ENCODE assay signal across 14 cellular contexts in the genomic region with DNA sequence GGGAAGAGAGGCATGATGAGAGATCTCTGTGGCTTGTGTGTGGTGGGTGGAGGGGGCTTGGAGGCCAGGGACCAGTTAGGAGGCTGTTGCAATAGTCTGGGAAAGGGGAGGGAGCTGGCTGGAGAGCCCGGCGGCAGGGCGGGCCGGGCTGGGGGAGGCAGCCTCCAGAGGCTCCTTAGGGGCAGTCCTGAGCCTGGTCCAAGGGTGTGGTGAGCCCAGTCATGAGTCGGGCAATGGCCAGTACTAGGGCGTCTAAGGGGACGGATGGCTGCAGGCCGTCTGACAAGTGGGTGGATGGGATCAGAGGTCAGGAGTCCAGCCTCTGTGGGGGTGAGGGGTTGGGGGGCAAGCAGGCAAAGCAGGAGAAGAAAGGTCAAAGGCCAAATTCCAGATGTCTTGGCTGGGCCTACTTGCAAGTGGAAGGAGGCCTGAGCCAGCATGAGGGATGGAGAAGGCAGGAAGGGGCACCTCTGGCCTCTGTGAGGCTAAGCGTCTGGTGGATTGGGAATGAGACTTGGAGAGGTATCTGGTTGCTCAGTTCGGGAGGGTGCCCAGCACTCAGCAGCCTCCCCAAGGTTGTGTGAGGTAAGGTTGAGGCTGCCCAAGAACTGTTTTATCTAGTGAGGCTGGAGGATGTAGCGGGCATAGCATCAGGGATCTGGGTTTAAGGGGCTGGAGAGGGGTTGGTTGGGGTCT. TPM values are rescaled to one million over a fixed set of nuclear protein-coding genes. Genes with fewer than 3 reads are reported as not detected.
A peak's percentile ranks its signal among the peaks of the same experiment; 100 is the strongest.
DNase-seq lines count a peak whose midpoint lies in the region; FAIRE-seq and TF ChIP-seq lines count a peak whose summit lies in the region.
"Had no signal": no experiment of that assay in that cellular context is flagged by ENCODE, and none has a peak within 500 bp of the region (broad histone marks: within the 10 kb centered on the region; RNA-seq: fewer than 3 reads in every experiment).

No MANE protein-coding gene starts in this region.

- no peaks in the 10 kb centered on the region for H3K9me3 ChIP-seq in OCI-LY3 (ENCODE audit: insufficient read depth, low read length)
- no peaks in the 10 kb centered on the region for H3K9me3 ChIP-seq in neural progenitor cell (ENCODE audit: low read depth)
- H3K9me3 ChIP-seq: breast epithelium, ovary, SJSA1 had no signal

- POLR2A ChIA-PET in MCF 10A (lab: Yijun Ruan, JAX), result interaction anchor here (1.3 kb wide), 1 partner anchor 10 kb away, joined by 4 read pairs; no protein-coding TSS in a partner anchor

- no peaks in the 10 kb centered on the region for H3K79me2 ChIP-seq in OCI-LY3 (ENCODE audit: low read length)
- H3K79me2 ChIP-seq in neural progenitor cell (ENCODE audit: low read depth), result no peaks in the 10 kb centered on the region

- peak overlapping the region; percentile 26 for H3K4me3 Mint-ChIP-seq in neural progenitor cell
- no peak overlapping the region for H3K4me3 Mint-ChIP-seq in MCF 10A (ENCODE audit: unreplicated experiment)
- H3K4me3 Mint-ChIP-seq in activated naive CD4-positive, alpha-beta T cell treated with anti-CD3 and anti-CD28 coated beads, Interleukin-2, amount 10 ng/mL, durations not matched to agents 7 days and 5 days, result no peak overlapping the region

- TF ChIP-seq CTCF in OCI-LY3 (IDR thresholded peaks at IDR 0.05; ENCODE audit: low read depth, low read length) (no peak), neural progenitor cell (IDR thresholded peaks at IDR 0.05) (no peak), MCF 10A (IDR thresholded peaks at IDR 0.05; ENCODE audit: unreplicated experiment) (no peak)

- peak overlapping the region; percentile 46 for H3K27ac Mint-ChIP-seq in neural progenitor cell
- no peak overlapping the region for H3K27ac Mint-ChIP-seq in MCF 10A (ENCODE audit: low read depth, unreplicated experiment)
- H3K27ac Mint-ChIP-seq in activated naive CD4-positive, alpha-beta T cell treated with anti-CD3 and anti-CD28 coated beads, Interleukin-2, amount 10 ng/mL, durations not matched to agents 7 days and 5 days, result no peak overlapping the region
- H3K27ac Mint-ChIP-seq: activated T-helper 2 cell treated with anti-CD3 and anti-CD28 coated beads, Interferon-gamma antibody, Interleukin-2, Interleukin-4, amounts not matched to agents 10 μg/mL and 5 μg/mL and 100 μg/mL, durations not matched to agents 14 hours and 24 hours and 36 hours had no signal

- no peaks in the 10 kb centered on the region for H3F3A ChIP-seq in neural progenitor cell (ENCODE audit: low read depth)

- H3K27ac ChIP-seq in OCI-LY3 (ENCODE audit: low read length) (no peak overlapping the region), neural progenitor cell (no peak overlapping the region)
- H3K27ac ChIP-seq: ovary, SJSA1 had no signal

- H3K36me3 Mint-ChIP-seq in neural progenitor cell, result no peaks in the 10 kb centered on the region
- H3K36me3 Mint-ChIP-seq in MCF 10A (ENCODE audit: insufficient read depth, unreplicated experiment), result no peaks in the 10 kb centered on the region
- H3K36me3 Mint-ChIP-seq in activated naive CD4-positive, alpha-beta T cell treated with anti-CD3 and anti-CD28 coated beads, Interleukin-2, amount 10 ng/mL, durations not matched to agents 7 days and 5 days, result peaks cover 17% of the 10 kb centered on the region

- H3K27me3 ChIP-seq in OCI-LY3 (ENCODE audit: low read depth, low read length), result no peaks in the 10 kb centered on the region
- H3K27me3 ChIP-seq in neural progenitor cell, result no peaks in the 10 kb centered on the region
- H3K27me3 ChIP-seq: breast epithelium, ovary, SJSA1 had no signal

- intact Hi-C loops in MCF 10A (cut with micrococcal nuclease), result no loop called here

- H3K4me1 Mint-ChIP-seq in neural progenitor cell (peaks cover 59% of the 10 kb centered on the region), MCF 10A (ENCODE audit: insufficient read depth, unreplicated experiment) (peaks cover 51% of the 10 kb centered on the region)
- H3K4me1 Mint-ChIP-seq in activated naive CD4-positive, alpha-beta T cell treated with anti-CD3 and anti-CD28 coated beads, Interleukin-2, amount 10 ng/mL, durations not matched to agents 7 days and 5 days, result peaks cover 85% of the 10 kb centered on the region

- H3K36me3 ChIP-seq in OCI-LY3 (replicated peaks; ENCODE audit: low read depth, low read length) (no peaks in the 10 kb centered on the region), neural progenitor cell (no peaks in the 10 kb centered on the region)
- H3K36me3 ChIP-seq: breast epithelium, ovary, SJSA1 had no signal

- H3K4me1 ChIP-seq in OCI-LY3 (ENCODE audit: low read length) (peaks cover 24% of the 10 kb centered on the region), neural progenitor cell (peaks cover 13% of the 10 kb centered on the region)

- no TSS peak for BruUV-seq in MCF 10A (replicated peaks; lab: Mats Ljungman, UMichigan)

- H3K4me2 ChIP-seq in OCI-LY3 (ENCODE audit: low read length) (no peak overlapping the region), neural progenitor cell (no peak overlapping the region)

- DNase-seq in AG08395 (ENCODE audit: low spot score) (peak; percentile 18), fibroblast of the conjunctiva (ENCODE audit: low read depth) (peak; percentile 91), neural progenitor cell (ENCODE audit: low spot score) (no peak), MCF 10A (ENCODE audit: unreplicated experiment) (no peak), HPDE6-E6E7 (ENCODE audit: extremely low spot score) (no peak), GM12891 (ENCODE audit: insufficient read length, low spot score) (no peak)
- DNase-seq in activated naive CD4-positive, alpha-beta T cell treated with anti-CD3 and anti-CD28 coated beads, Interleukin-2, amount 10 ng/mL, durations not matched to agents 7 days and 5 days, result no peak
- DNase-seq: hippocampal formation had no signal

- H2AFZ ChIP-seq in OCI-LY3 (ENCODE audit: low read depth, low read length) (peak overlapping the region; percentile 92), neural progenitor cell (replicated peaks) (no peak overlapping the region)

- peaks cover 27% of the 10 kb centered on the region for H3K27me3 Mint-ChIP-seq in neural progenitor cell (ENCODE audit: insufficient read depth, low read depth)
- no peaks in the 10 kb centered on the region for H3K27me3 Mint-ChIP-seq in MCF 10A (ENCODE audit: insufficient read depth, unreplicated experiment)
- H3K27me3 Mint-ChIP-seq in activated naive CD4-positive, alpha-beta T cell treated with anti-CD3 and anti-CD28 coated beads, Interleukin-2, amount 10 ng/mL, durations not matched to agents 7 days and 5 days, result no peaks in the 10 kb centered on the region

- no peak for TF ChIP-seq POLR2A in GM12891 (IDR thresholded peaks at IDR 0.05; ENCODE audit: low read depth, low read length)

- H4K20me1 ChIP-seq in OCI-LY3 (ENCODE audit: insufficient read depth, low read length), result no peaks in the 10 kb centered on the region
- H4K20me1 ChIP-seq in neural progenitor cell (ENCODE audit: low read depth), result no peaks in the 10 kb centered on the region

- H3K9me3 Mint-ChIP-seq in neural progenitor cell (peaks cover 12% of the 10 kb centered on the region), MCF 10A (ENCODE audit: unreplicated experiment) (no peaks in the 10 kb centered on the region)
- peaks cover 15% of the 10 kb centered on the region for H3K9me3 Mint-ChIP-seq in activated naive CD4-positive, alpha-beta T cell treated with anti-CD3 and anti-CD28 coated beads, Interleukin-2, amount 10 ng/mL, durations not matched to agents 7 days and 5 days

- CTCF ChIA-PET in MCF 10A (lab: Yijun Ruan, JAX), result interaction anchor here (0.6 kb wide), 1 partner anchor 65 kb away, joined by 3 read pairs; no protein-coding TSS in a partner anchor
- CTCF ChIA-PET in activated naive CD4-positive, alpha-beta T cell treated with anti-CD3 and anti-CD28 coated beads, Interleukin-2, amount 10 ng/mL, durations not matched to agents 7 days and 5 days (lab: Charles Lee), result no interaction called here

- no peak for FAIRE-seq in GM12891 (lab: Jason Lieb, UNC)

- H3K9ac ChIP-seq in OCI-LY3 (ENCODE audit: low read length) (no peak overlapping the region), neural progenitor cell (no peak overlapping the region)

- H3K4me3 ChIP-seq in OCI-LY3 (ENCODE audit: low read length) (no peak overlapping the region), neural progenitor cell (no peak overlapping the region)
- H3K4me3 ChIP-seq: breast epithelium, lung, ovary, SJSA1 had no signal

TF ChIP-seq in GM12891, 5 proteins besides CTCF, POLR2A, EP300 and RAD21:
- TF ChIP-seq POLR2AphosphoS5 (IDR thresholded peaks at IDR 0.05; ENCODE audit: low read depth, low read length) (no peak), TAF1 (IDR thresholded peaks at IDR 0.05; ENCODE audit: low read depth, low read length) (no peak), PAX5 (IDR thresholded peaks at IDR 0.05; ENCODE audit: insufficient read depth, low read length, severe bottlenecking) (no peak), POU2F2 (IDR thresholded peaks at IDR 0.05; ENCODE audit: low read depth, low read length) (no peak), SPI1 (IDR thresholded peaks at IDR 0.05; ENCODE audit: low read depth, low read length) (no peak)

RNA-seq across cellular contexts. Expression of a gene that starts 6.0 kb away (rescaled TPM):
- total RNA-seq in neural progenitor cell (ENCODE audit: low replicate concordance) (0.62 and 0.99 TPM in 2 replicates), MCF 10A (2022) (not detected in 2 replicates)
- polyA plus RNA-seq in GM12891 (2012; ENCODE audit: low read depth, missing spikeins), result 0.04 TPM
- total RNA-seq: activated T-helper 2 cell treated with anti-CD3 and anti-CD28 coated beads, Interferon-gamma antibody, Interleukin-2, Interleukin-4, amounts not matched to agents 10 μg/mL and 5 μg/mL and 100 μg/mL, durations not matched to agents 14 hours and 24 hours and 36 hours had no signal

RNA-seq across cellular contexts. Expression of a gene that starts 13.4 kb away (rescaled TPM):
- total RNA-seq in neural progenitor cell (ENCODE audit: low replicate concordance), result 0.56 and 2.6 TPM in 2 replicates
- 38.7 and 50.2 TPM in 2 replicates for total RNA-seq in MCF 10A (2022)
- 0.14 TPM for polyA plus RNA-seq in GM12891 (2012; ENCODE audit: low read depth, missing spikeins)

RNA-seq across cellular contexts. Expression of a gene that starts 22.0 kb away (rescaled TPM):
- 16.4 and 34.6 TPM in 2 replicates for total RNA-seq in neural progenitor cell (ENCODE audit: low replicate concordance)
- total RNA-seq in MCF 10A (2022), result 53.2 and 55.4 TPM in 2 replicates
- polyA plus RNA-seq in GM12891 (2012; ENCODE audit: low read depth, missing spikeins), result 38.6 TPM

RNA-seq across cellular contexts. Expression of a gene that starts 24.5 kb away (rescaled TPM):
- total RNA-seq in neural progenitor cell (ENCODE audit: low replicate concordance), result 40.9 and 57.1 TPM in 2 replicates
- 6.7 and 8.6 TPM in 2 replicates for total RNA-seq in MCF 10A (2022)
- polyA plus RNA-seq in GM12891 (2012; ENCODE audit: low read depth, missing spikeins), result 3.4 TPM

RNA-seq across cellular contexts. Expression of a gene that starts 31.2 kb away (rescaled TPM):
- total RNA-seq in neural progenitor cell (ENCODE audit: low replicate concordance), result 0.03 TPM in 1 of 2 replicates, not detected in the other
- total RNA-seq in MCF 10A (2022), result 0.12 TPM in 1 of 2 replicates, not detected in the other
- 0.18 TPM for polyA plus RNA-seq in GM12891 (2012; ENCODE audit: low read depth, missing spikeins)
- total RNA-seq: activated T-helper 2 cell treated with anti-CD3 and anti-CD28 coated beads, Interferon-gamma antibody, Interleukin-2, Interleukin-4, amounts not matched to agents 10 μg/mL and 5 μg/mL and 100 μg/mL, durations not matched to agents 14 hours and 24 hours and 36 hours had no signal

Comparison
In these comparisons a context has a peak if more than half of its experiments do, and no peak if none do; other contexts are left out.
1. DNase-seq: peak in AG08395 (single experiment) and fibroblast of the conjunctiva (single experiment); none in neural progenitor cell (single experiment), MCF 10A (single experiment), HPDE6-E6E7 (single experiment), GM12891 (single experiment) and activated naive CD4-positive, alpha-beta T cell treated with anti-CD3 and anti-CD28 coated beads, Interleukin-2, amount 10 ng/mL, durations not matched to agents 7 days and 5 days (single experiment).
2. RNA of a gene that starts 13.4 kb away (total RNA-seq): 38.7 to 50.2 TPM in MCF 10A; 0.56 to 2.6 TPM in neural progenitor cell; every median in the first group is over 10 times any median in the second.